ENCODE assay signal across 10 cellular contexts in genomic region chr4:99205104-99205979, GRCh38. TPM values are rescaled to one million over a fixed set of nuclear protein-coding genes. Genes with fewer than 3 reads are reported as not detected.
DNase-seq lines count a peak whose midpoint lies in the region; ATAC-seq and TF ChIP-seq lines count a peak whose summit lies in the region.
"Had no signal": no experiment of that assay in that cellular context is flagged by ENCODE, and none has a peak within 500 bp of the region (broad histone marks: within the 10 kb centered on the region; RNA-seq: fewer than 3 reads in every experiment).

No MANE protein-coding gene starts in this region.

- H3K27ac Mint-ChIP-seq in natural killer cell, result no peak overlapping the region
- H3K27ac Mint-ChIP-seq: T-helper 1 cell treated with Interleukin-12 subunit alpha and Interleukin-12 subunit beta and Interleukin-4 antibody, amounts not matched to agents 30 μg/mL and 1 μg/mL, for 36 hours had no signal

- H3K27me3 ChIP-seq in testis, result no peaks in the 10 kb centered on the region

- H3K4me3 ChIP-seq in NB4 (ENCODE audit: low read depth, low read length), result no peak overlapping the region
- no peak overlapping the region for H3K4me3 ChIP-seq in astrocyte of the spinal cord (ENCODE audit: low read depth, low read length)
- no peak overlapping the region for H3K4me3 ChIP-seq in testis

- H3K9me3 ChIP-seq in testis, result no peaks in the 10 kb centered on the region

- no peak overlapping the region for H3K27ac ChIP-seq in testis

- no peaks in the 10 kb centered on the region for H3K36me3 ChIP-seq in testis (ENCODE audit: low read depth, missing control alignments)

- no peaks in the 10 kb centered on the region for H3K4me1 Mint-ChIP-seq in natural killer cell

- intact Hi-C loops in testis (cut with DNase I; ENCODE audit: low total_unique reads) (loop anchor here (10.0 kb wide), 1 partner anchor 199 kb away; no protein-coding TSS in a partner anchor), natural killer cell (cut with micrococcal nuclease) (no loop called here)

- no peak for TF ChIP-seq CTCF in NB4 (IDR thresholded peaks at IDR 0.05; ENCODE audit: low read depth, low read length)
- no peak for TF ChIP-seq CTCF in astrocyte of the spinal cord (IDR thresholded peaks at IDR 0.05; ENCODE audit: low read depth, low read length)
- TF ChIP-seq CTCF in testis (IDR thresholded peaks at IDR 0.05), result no peak
- TF ChIP-seq CTCF in natural killer cell (IDR thresholded peaks at IDR 0.05), result no peak

- no peak for ATAC-seq in natural killer cell
- no peak for ATAC-seq in HG03135 (IDR thresholded peaks at IDR 0.05; ENCODE audit: unreplicated experiment)

- TF ChIP-seq POLR2A in NB4 (IDR thresholded peaks at IDR 0.05; ENCODE audit: extremely low read depth, insufficient read length) (no peak), testis (IDR thresholded peaks at IDR 0.05) (no peak)

- in situ Hi-C loops in astrocyte of the spinal cord (cut with HindIII; ENCODE audit: low sequenced_read_pairs), result no loop called here

- H3K9me3 Mint-ChIP-seq in natural killer cell, result no peaks in the 10 kb centered on the region
- H3K9me3 Mint-ChIP-seq: T-helper 1 cell treated with Interleukin-12 subunit alpha and Interleukin-12 subunit beta and Interleukin-4 antibody, amounts not matched to agents 30 μg/mL and 1 μg/mL, for 36 hours had no signal

- no peaks in the 10 kb centered on the region for H3K36me3 Mint-ChIP-seq in natural killer cell

- 67 to 72% methylated on average over 5 of the region's 5 CpGs for WGBS in testis, 2 donors

- DNase-seq in NB4 (ENCODE audit: low read depth) (peak; percentile 2), astrocyte of the spinal cord (ENCODE audit: low read depth, low spot score) (peak; percentile 36), inferior parietal cortex (ENCODE audit: extremely low spot score) (peak; percentile 25), testis (peak; percentile 28), natural killer cell (no peak), 8988T (no peak)
- DNase-seq: hypothalamus, NCI-H510A had no signal

- H3K4me3 Mint-ChIP-seq in natural killer cell, result no peak overlapping the region
- H3K4me3 Mint-ChIP-seq: T-helper 1 cell treated with Interleukin-12 subunit alpha and Interleukin-12 subunit beta and Interleukin-4 antibody, amounts not matched to agents 30 μg/mL and 1 μg/mL, for 36 hours had no signal

- peaks cover 5% of the 10 kb centered on the region for H3K4me1 ChIP-seq in testis

- H3K27me3 Mint-ChIP-seq in natural killer cell (ENCODE audit: low read depth in 2 of 2), result no peaks in the 10 kb centered on the region

RNA-seq across cellular contexts. Expression of gene ADH6, which starts 13.7 kb away (rescaled TPM):
- under 1 TPM; 0.16 to 0.62 TPM for total RNA-seq in testis
- polyA plus RNA-seq in testis (ENCODE audit: insufficient read depth, low read depth, low replicate concordance), result 0.42 TPM
- not detected for total RNA-seq in natural killer cell

Comparison
In these comparisons a context has a peak if more than half of its experiments do, and no peak if none do; other contexts are left out.
1. DNase-seq: peak in NB4 (single experiment), astrocyte of the spinal cord (single experiment), inferior parietal cortex (single experiment) and testis (single experiment); none in natural killer cell (single experiment) and 8988T (single experiment).